8 cellular contexts compared by ENCODE assay signal in genomic region chr1:154181944-154182341, GRCh38. TPM values are rescaled to one million over a fixed set of nuclear protein-coding genes. Genes with fewer than 3 reads are reported as not detected.
A peak's percentile ranks its signal among the peaks of the same experiment; 100 is the strongest.
DNase-seq lines count a peak whose midpoint lies in the region; ATAC-seq, FAIRE-seq and TF ChIP-seq lines count a peak whose summit lies in the region.

No MANE protein-coding gene starts in this region.

- no peaks in the 10 kb centered on the region for H3K9me2 ChIP-seq in OCI-LY7 (ENCODE audit: insufficient read depth, low read length)

- intact Hi-C loops in OCI-LY7 (cut with micrococcal nuclease; ENCODE audit: unreplicated experiment), result loop anchor here (2.0 to 10.0 kb wide), 2 partner anchors 39 to 293 kb away; partner anchors contain the start of gene UBAP2L
- intact Hi-C loops in pancreas (cut with DNase I), result no loop called here

- H3K9ac ChIP-seq in DND-41 (ENCODE audit: low read depth, low read length), result peak overlapping the region; percentile 78

- H3K4me1 ChIP-seq in DND-41 (ENCODE audit: insufficient read depth, low read length), result peaks cover 60% of the 10 kb centered on the region
- H3K4me1 ChIP-seq in OCI-LY7 (ENCODE audit: insufficient read depth, low read length, poor library complexity, severe bottlenecking), result peaks cover 42% of the 10 kb centered on the region
- peaks cover 23 to 51% (median 37%) of the 10 kb centered on the region in 3 donors for H3K4me1 ChIP-seq in pancreas

- no peak for DNase-seq in DND-41
- DNase-seq in OCI-LY7 (ENCODE audit: low spot score), result peak; percentile 79
- no peak for DNase-seq in epithelial cell of prostate (ENCODE audit: low read depth, low spot score)
- no peak for DNase-seq in pancreas
- DNase-seq in T1000 (lab: John Stamatoyannopoulos, UW), result no peak
- no peak for DNase-seq in HuH-7 (ENCODE audit: low spot score)
- DNase-seq in putamen (ENCODE audit: low spot score), result no peak

- CTCF ChIA-PET in OCI-LY7 (lab: Charles Lee; ENCODE audit: unreplicated experiment), result no interaction called here

- POLR2A ChIA-PET in OCI-LY7 (lab: Charles Lee), result interaction anchor here (0.9 to 1.4 kb wide), 4 partner anchors 17 to 327 kb away, joined by 3 to 4 read pairs (median 4); no protein-coding TSS in a partner anchor

- no peak for ATAC-seq in DND-41 (ENCODE audit: insufficient read depth, low read depth)
- no peak for ATAC-seq in pancreas
- no peak for ATAC-seq in GM21360 (IDR thresholded peaks at IDR 0.05; ENCODE audit: unreplicated experiment)

- peaks cover 64% of the 10 kb centered on the region for H3K79me2 ChIP-seq in DND-41 (ENCODE audit: insufficient read depth, low read length)
- H3K79me2 ChIP-seq in OCI-LY7 (ENCODE audit: insufficient read depth, low read depth, low read length), result peaks cover 59% of the 10 kb centered on the region

- WGBS in pancreas, 2 donors, result 0% methylated on average over 6 of the region's 6 CpGs

- H3K4me3 ChIP-seq in DND-41 (ENCODE audit: low read depth in 1 of 2, low read length in 2 of 2) (peak overlapping the region; percentile 59 to 86; a peak in 3 of 4 replicates), OCI-LY7 (ENCODE audit: low read depth, low read length, poor library complexity, severe bottlenecking) (peak overlapping the region; percentile 86), pancreas (peak overlapping the region; percentile 56 to 96 (median 78))

- peaks cover 43% of the 10 kb centered on the region for H3K36me3 ChIP-seq in DND-41 (ENCODE audit: insufficient read depth, low read length)
- peaks cover 42% of the 10 kb centered on the region for H3K36me3 ChIP-seq in OCI-LY7 (ENCODE audit: insufficient read depth, low read length)
- H3K36me3 ChIP-seq in pancreas, result no peaks in the 10 kb centered on the region

- H2AFZ ChIP-seq in DND-41 (ENCODE audit: low read depth, low read length) (peak overlapping the region; percentile 69; the same call in 1 of the 2 replicates), OCI-LY7 (ENCODE audit: low read length) (no peak overlapping the region; the same call in 1 of the 2 replicates)

- BruUV-seq in OCI-LY7 (replicated peaks; lab: Mats Ljungman, UMichigan), result no TSS peak

- H3K4me2 ChIP-seq in DND-41 (ENCODE audit: insufficient read depth, low read length), result peak overlapping the region; percentile 92
- peak overlapping the region; percentile 98 for H3K4me2 ChIP-seq in OCI-LY7 (ENCODE audit: low read length)

- H4K20me1 ChIP-seq in DND-41 (ENCODE audit: insufficient read depth, low read length) (peaks cover 53% of the 10 kb centered on the region), OCI-LY7 (ENCODE audit: insufficient read depth, low read length) (peaks cover 44% of the 10 kb centered on the region)

- H3K9me3 ChIP-seq in DND-41 (ENCODE audit: insufficient read depth, low read length, severe bottlenecking) (no peaks in the 10 kb centered on the region), OCI-LY7 (ENCODE audit: low read length) (no peaks in the 10 kb centered on the region), pancreas (no peaks in the 10 kb centered on the region)

- TF ChIP-seq CTCF in DND-41 (IDR thresholded peaks at IDR 0.05; ENCODE audit: borderline replicate concordance, extremely low read depth, low read length, poor library complexity, severe bottlenecking) (no peak), OCI-LY7 (conservative IDR thresholded peaks at IDR 0.05; ENCODE audit: low read length) (no peak), pancreas (IDR thresholded peaks at IDR 0.05) (no peak)

- H3K27ac ChIP-seq in DND-41 (ENCODE audit: low read length), result peak overlapping the region; percentile 87
- peak overlapping the region; percentile 83 for H3K27ac ChIP-seq in OCI-LY7 (ENCODE audit: low read depth, low read length, poor library complexity, severe bottlenecking)
- H3K27ac ChIP-seq in epithelial cell of prostate, result peak overlapping the region; percentile 96
- peak overlapping the region in 3 of 4 donors; percentile 70 to 90 (median 81) for H3K27ac ChIP-seq in pancreas

- no peaks in the 10 kb centered on the region for H3K27me3 ChIP-seq in DND-41 (ENCODE audit: insufficient read depth, low read length, poor library complexity)
- no peaks in the 10 kb centered on the region for H3K27me3 ChIP-seq in pancreas

- FAIRE-seq in pancreas (lab: Jason Lieb, UNC), result no peak

RNA-seq across cellular contexts. Expression of gene TPM3, which starts 10.0 kb away (rescaled TPM):
- 235 and 359 TPM in 2 replicates for total RNA-seq in OCI-LY7 (2014; rRNA removed; shearing (Covaris generic))
- total RNA-seq in OCI-LY7 (2022), result 417 and 420 TPM in 2 replicates
- 100 to 1,000 TPM in 2 of 6 donors, 10 to 100 TPM in 4; 49.0 to 158 (median 90.2) TPM for total RNA-seq in pancreas
- polyA plus RNA-seq in pancreas, result 100 to 1,000 TPM in 1 of 2 donors, 10 to 100 TPM in 1; 47.7 to 116 TPM

RNA-seq across cellular contexts. Expression of gene CFAP141, which starts 24.2 kb away (rescaled TPM):
- total RNA-seq in OCI-LY7 (2014; rRNA removed; shearing (Covaris generic)), result not detected in 2 replicates
- total RNA-seq in OCI-LY7 (2022), result not detected in 2 replicates
- not detected for total RNA-seq in pancreas
- under 1 TPM in 1 of 2 donors, not detected in 1; 0.52 TPM for polyA plus RNA-seq in pancreas

RNA-seq across cellular contexts. Expression of gene NUP210L, which starts 27.1 kb away (rescaled TPM):
- total RNA-seq in OCI-LY7 (2014; rRNA removed; shearing (Covaris generic)), result 0.03 TPM in 2 replicates
- total RNA-seq in OCI-LY7 (2022) (0.06 TPM in 2 replicates), pancreas (under 1 TPM in 3 of 6 donors, not detected in 3; 0.04 to 0.06 (median 0.06) TPM)
- under 1 TPM in 1 of 2 donors, not detected in 1; 0.02 TPM for polyA plus RNA-seq in pancreas

RNA-seq across cellular contexts. Expression of gene UBAP2L, which starts 38.8 kb away (rescaled TPM):
- total RNA-seq in OCI-LY7 (2014; rRNA removed; shearing (Covaris generic)), result 80.4 and 98.6 TPM in 2 replicates
- 176 and 179 TPM in 2 replicates for total RNA-seq in OCI-LY7 (2022)
- total RNA-seq in pancreas, result 10 to 100 TPM; 32.7 to 69.8 (median 46.9) TPM
- polyA plus RNA-seq in pancreas, result 10 to 100 TPM; 50.5 to 58.1 TPM
